In genomic region chr6:159470400-159470799, GRCh38 we compare ENCODE assay signal across 1 cellular context.
TF ChIP-seq lines count a peak whose summit lies in the region.

No MANE protein-coding gene starts in this region.

TF ChIP-seq in HepG2, 621 proteins besides CTCF, POLR2A, EP300 and RAD21 (continued from another document):
- TF ChIP-seq ZBTB40 (IDR thresholded peaks at IDR 0.05) (no peak), ZBTB40 (CRISPR knock-in tag; IDR thresholded peaks at IDR 0.05) (no peak), CREBL2 (CRISPR knock-in tag; IDR thresholded peaks at IDR 0.05; ENCODE audit: borderline replicate concordance) (no peak)
